Comparison of ENCODE assay signal across 8 cellular contexts in genomic region chr19:15449620-15450527, GRCh38. TPM values are rescaled to one million over a fixed set of nuclear protein-coding genes. Genes with fewer than 3 reads are reported as not detected.
DNase-seq lines count a peak whose midpoint lies in the region; ATAC-seq, FAIRE-seq and TF ChIP-seq lines count a peak whose summit lies in the region.

WIZ (minus strand) TSS chr19:15449956; CDS start chr19:15448307, 1,649 bp downstream.

- H3K27ac ChIP-seq in stomach = peak within 1 kb of the TSS; percentile 65 to 89 (median 85)

- H3K36me3 ChIP-seq in neuron (ENCODE audit: insufficient read depth, low read length) (peaks cover 10% of the 10 kb centered on the region), stomach (peaks cover 0 to 27% (median 17%) of the 10 kb centered on the region in 4 donors)

- H3K9me3 ChIP-seq in neuron (ENCODE audit: low read length) (no peaks in the 10 kb centered on the region), stomach (no peaks in the 10 kb centered on the region)

- H3K27me3 ChIP-seq in neuron (ENCODE audit: insufficient read depth, low read length) = peaks cover 20% of the 10 kb centered on the region
- H3K27me3 ChIP-seq in stomach = peaks cover 0 to 14% (median 0%) of the 10 kb centered on the region in 3 donors

- POLR2A ChIA-PET in GM10248 (lab: Yijun Ruan, JAX) = no interaction called here

- TF ChIP-seq CTCF in GM10248 (IDR thresholded peaks at IDR 0.05; ENCODE audit: control extremely low read depth, extremely low read depth, low read depth, missing control alignments) (no peak), stomach (IDR thresholded peaks at IDR 0.05) (no peak)

- H3K4me3 ChIP-seq in neuron (ENCODE audit: low read length) (peak within 1 kb of the TSS; percentile 62), stomach (peak within 1 kb of the TSS; percentile 69 to 83 (median 74))

- CTCF ChIA-PET in GM10248 (lab: Yijun Ruan, JAX) = interaction anchor here (0.9 kb wide), 1 partner anchor 17 kb away, joined by 3 read pairs; no protein-coding TSS in a partner anchor

- intact Hi-C loops in stomach (cut with DNase I; ENCODE audit: low total_unique reads) = loop anchor here (10.0 kb wide), 1 partner anchor 105 kb away; no protein-coding TSS in a partner anchor

- no peak for FAIRE-seq in frontal cortex (lab: Jason Lieb, UNC)

- no peak for TF ChIP-seq EP300 in stomach (IDR thresholded peaks at IDR 0.05)

- DNase-seq in GM10248 (ENCODE audit: extremely low spot score) (peak; percentile 92), SHP77 treated with DMSO at 0.1 percent for 48 hours (lab: John Stamatoyannopoulos, UW) (peak; percentile 31), frontal cortex (ENCODE audit: low spot score in 2 of 2) (peak; percentile 96 to 99), stomach (peak; percentile 88)
- peak; percentile 74 for DNase-seq in activated gamma-delta T cell treated with anti-CD3 and anti-CD28 coated beads, Interleukin-2, amount 50 U/mL, for 16 hours (ENCODE audit: low read depth)

- H2AFZ ChIP-seq in neuron (ENCODE audit: low read depth, low read length) = peak within 1 kb of the TSS; percentile 74

- H3K4me1 ChIP-seq in neuron (ENCODE audit: insufficient read depth, low read length) (peaks cover 14% of the 10 kb centered on the region), stomach (peaks cover 22 to 42% (median 38%) of the 10 kb centered on the region in 4 donors)

- TF ChIP-seq POLR2A in stomach (IDR thresholded peaks at IDR 0.05) = no peak

- ATAC-seq in HG03280 (IDR thresholded peaks at IDR 0.05; ENCODE audit: unreplicated experiment) (peak; percentile 57), HG03196 (IDR thresholded peaks at IDR 0.05; ENCODE audit: unreplicated experiment) (no peak)

- 1 to 8% (median 3%) methylated on average over 17 to 67 of the region's 77 CpGs; no CpG with 5 or more reads in 1 of the 5 donors for WGBS in stomach, 5 donors

RNA-seq across cellular contexts. Expression of gene WIZ, which starts in this region (rescaled TPM):
- total RNA-seq in frontal cortex (10.6 TPM), stomach (100 to 1,000 TPM in 1 of 5 donors, 10 to 100 TPM in 4; 15.2 to 124 (median 60.3) TPM)
- 10 to 100 TPM; 13.9 to 16.1 (median 14.2) TPM for polyA plus RNA-seq in stomach

Comparison
In these comparisons a context has a peak if more than half of its experiments do, and no peak if none do; other contexts are left out.
1. DNase-seq: peak in every context shown above with its lines; median percentile 98 in frontal cortex; 92 in GM10248; 88 in stomach; 74 in activated gamma-delta T cell treated with anti-CD3 and anti-CD28 coated beads, Interleukin-2, amount 50 U/mL, for 16 hours; 31 in SHP77 treated with DMSO at 0.1 percent for 48 hours.